In the genomic region with DNA sequence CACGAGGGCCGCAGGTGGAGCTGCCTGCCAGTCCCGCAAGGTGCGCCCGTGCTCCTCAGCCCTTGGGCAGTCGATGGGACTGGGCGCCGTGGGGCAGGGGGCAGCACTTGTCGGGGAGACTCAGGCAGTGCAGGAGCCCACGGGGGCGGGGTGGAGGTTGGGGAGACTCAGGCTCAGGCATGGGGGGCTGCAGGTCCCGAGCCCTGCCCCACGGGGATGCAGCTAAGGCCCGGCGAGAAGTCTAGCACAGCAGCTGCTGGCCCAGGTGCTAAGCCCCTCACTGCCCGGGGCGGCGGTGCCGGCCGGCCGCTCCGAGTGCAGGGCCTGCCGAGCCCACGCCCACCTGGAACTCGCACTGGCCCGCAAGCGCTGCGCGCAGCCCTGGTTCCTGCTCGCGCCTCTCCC, we compare ENCODE assay signal across 19 cellular contexts. TPM values are rescaled to one million over a fixed set of nuclear protein-coding genes. Genes with fewer than 3 reads are reported as not detected.
A peak's percentile ranks its signal among the peaks of the same experiment; 100 is the strongest.
DNase-seq lines count a peak whose midpoint lies in the region; ATAC-seq and TF ChIP-seq lines count a peak whose summit lies in the region.
"Had no signal": no experiment of that assay in that cellular context is flagged by ENCODE, and none has a peak within 500 bp of the region (broad histone marks: within the 10 kb centered on the region; RNA-seq: fewer than 3 reads in every experiment).

No MANE protein-coding gene starts in this region.

- H3K9me3 ChIP-seq in esophagus muscularis mucosa: no peaks in the 10 kb centered on the region
- H3K9me3 ChIP-seq: Caco-2, SJSA1 had no signal

- no peaks in the 10 kb centered on the region for H3K9me3 Mint-ChIP-seq in osteocyte (ENCODE audit: unreplicated experiment)

- H3K36me3 Mint-ChIP-seq in osteocyte (ENCODE audit: unreplicated experiment): no peaks in the 10 kb centered on the region
- H3K36me3 Mint-ChIP-seq: CD4-positive, CD25-positive, alpha-beta regulatory T cell had no signal

- TF ChIP-seq EP300 in esophagus muscularis mucosa (IDR thresholded peaks at IDR 0.05): no peak

- H3K4me3 Mint-ChIP-seq in osteocyte (ENCODE audit: unreplicated experiment): no peak overlapping the region
- H3K4me3 Mint-ChIP-seq: GM23338 had no signal

- H3K36me3 ChIP-seq in esophagus muscularis mucosa: no peaks in the 10 kb centered on the region
- H3K36me3 ChIP-seq: SJSA1 had no signal

- TF ChIP-seq POLR2A in esophagus muscularis mucosa (IDR thresholded peaks at IDR 0.05; ENCODE audit: low read depth): no peak

- H3K4me1 Mint-ChIP-seq in osteocyte (ENCODE audit: unreplicated experiment): peaks cover 7% of the 10 kb centered on the region

- H3K27ac ChIP-seq in esophagus muscularis mucosa (replicated peaks in 1 of 4): no peak overlapping the region
- H3K27ac ChIP-seq: SJSA1 had no signal

- H3K27me3 Mint-ChIP-seq in osteocyte (ENCODE audit: unreplicated experiment): peaks cover 28% of the 10 kb centered on the region

- no peak overlapping the region for H3K27ac Mint-ChIP-seq in osteocyte (ENCODE audit: unreplicated experiment)
- H3K27ac Mint-ChIP-seq: GM23338 had no signal

- DNase-seq in NCI-H748 (lab: John Stamatoyannopoulos, UW; ENCODE audit: unreplicated experiment) (peak; percentile 12), NCI-H748 treated with DMSO at 0.1 percent for 48 hours (lab: John Stamatoyannopoulos, UW) (no peak), ELF-1 (ENCODE audit: low read depth, low spot score) (peak; percentile 27), esophagus muscularis mucosa (ENCODE audit: extremely low spot score) (peak; percentile 80), osteocyte (ENCODE audit: extremely low spot score, unreplicated experiment) (peak; percentile 82), NCI-H128 (lab: John Stamatoyannopoulos, UW; ENCODE audit: unreplicated experiment) (no peak), omental fat pad (ENCODE audit: low spot score) (no peak)
- DNase-seq: 8988T, Caco-2, MM.1S, NCI-H1092, NCI-H146, NCI-H2081, NCI-H510A treated with DMSO at 0.1 percent for 48 hours had no signal

- intact Hi-C loops in esophagus muscularis mucosa (cut with DNase I): loop anchor here (10.0 kb wide), 1 partner anchor 509 kb away; the partner anchor contains the start of gene POP5

- no peak overlapping the region for H3K4me3 ChIP-seq in esophagus muscularis mucosa
- H3K4me3 ChIP-seq: GM12878, GM23338, SJSA1 had no signal

- ATAC-seq in GM18873 (IDR thresholded peaks at IDR 0.05; ENCODE audit: low FRiP score, unreplicated experiment) (no peak), omental fat pad (ENCODE audit: low FRiP score) (no peak)
- ATAC-seq: GM23338 had no signal

- TF ChIP-seq CTCF in esophagus muscularis mucosa (IDR thresholded peaks at IDR 0.05) (no peak), osteocyte (IDR thresholded peaks at IDR 0.05) (no peak), omental fat pad (IDR thresholded peaks at IDR 0.05) (no peak)

- WGBS in esophagus muscularis mucosa: no CpG with 5 or more reads among the region's 31 CpGs

- peaks cover 6 to 13% (median 11%) of the 10 kb centered on the region in 4 donors for H3K4me1 ChIP-seq in esophagus muscularis mucosa

- peaks cover 0 to 29% (median 3%) of the 10 kb centered on the region in 4 donors for H3K27me3 ChIP-seq in esophagus muscularis mucosa
- H3K27me3 ChIP-seq: SJSA1 had no signal

RNA-seq across cellular contexts. Expression of gene P2RX7, which starts 39.2 kb away (rescaled TPM):
- 1 to 10 TPM; 1.5 to 4.3 (median 2.7) TPM for total RNA-seq in esophagus muscularis mucosa
- total RNA-seq in osteocyte: 0.08 and 0.30 TPM in 2 replicates
- total RNA-seq in omental fat pad: 1 to 10 TPM; 2.4 to 8.6 (median 5.6) TPM
- total RNA-seq: Caco-2 had no signal

RNA-seq across cellular contexts. Expression of gene OASL, which starts 54.4 kb away (rescaled TPM):
- total RNA-seq in esophagus muscularis mucosa (under 1 TPM; 0.26 to 0.75 (median 0.46) TPM), osteocyte (0.21 and 0.24 TPM in 2 replicates), omental fat pad (1 to 10 TPM in 2 of 4 donors, under 1 TPM in 2; 0.65 to 5.6 (median 2.1) TPM)
- total RNA-seq: GM23338, SJSA1 had no signal

Comparison
In these comparisons a context has a peak if more than half of its experiments do, and no peak if none do; other contexts are left out.
1. DNase-seq: peak in NCI-H748 (single experiment), ELF-1 (single experiment), esophagus muscularis mucosa (single experiment) and osteocyte (single experiment); none in NCI-H748 treated with DMSO at 0.1 percent for 48 hours (single experiment), NCI-H128 (single experiment) and omental fat pad (single experiment).